In the genomic region with DNA sequence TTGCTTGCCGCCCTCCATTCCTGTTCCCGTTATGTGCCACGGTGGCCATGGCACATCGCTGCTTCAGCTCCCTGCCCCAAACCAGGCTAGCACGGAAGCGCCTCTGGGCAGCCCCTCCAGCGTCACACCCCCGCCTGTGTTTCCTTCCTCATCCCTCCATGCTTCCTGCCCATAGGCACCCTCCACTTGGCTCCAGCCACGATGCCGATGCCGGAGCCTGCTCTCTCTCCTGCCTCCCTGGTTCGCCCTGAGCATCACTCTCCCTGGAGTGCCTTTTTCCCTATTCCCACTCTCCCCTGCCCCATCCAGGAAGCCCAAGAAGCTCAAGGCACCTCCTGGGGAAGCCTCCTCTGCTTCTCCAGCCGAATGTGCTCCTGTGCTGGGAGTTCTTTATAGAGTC, we compare ENCODE assay signal across 18 cellular contexts. TPM values are rescaled to one million over a fixed set of nuclear protein-coding genes. Genes with fewer than 3 reads are reported as not detected.
A peak's percentile ranks its signal among the peaks of the same experiment; 100 is the strongest.
DNase-seq lines count a peak whose midpoint lies in the region; TF ChIP-seq lines count a peak whose summit lies in the region.
"Had no signal": no experiment of that assay in that cellular context is flagged by ENCODE, and none has a peak within 500 bp of the region (broad histone marks: within the 10 kb centered on the region; RNA-seq: fewer than 3 reads in every experiment).

No MANE protein-coding gene starts in this region.

- peaks cover 14% of the 10 kb centered on the region for H3K23me2 ChIP-seq in H9 (ENCODE audit: insufficient read length, low read depth, low read length, poor library complexity, severe bottlenecking)

- H2AFZ ChIP-seq in H9 (ENCODE audit: low read length) = no peak overlapping the region
- H2AFZ ChIP-seq in mesenchymal stem cell (ENCODE audit: low read depth, low read length) = no peak overlapping the region
- H2AFZ ChIP-seq in MM.1S (ENCODE audit: low read length) = no peak overlapping the region

- H3K27ac Mint-ChIP-seq in H9 (peak overlapping the region in 2 of 3 experiments; percentile 3 to 17; a peak in 3 of 7 replicates), chondrocyte (ENCODE audit: unreplicated experiment) (peak overlapping the region; percentile 14), progenitor cell of endocrine pancreas (no peak overlapping the region)
- H3K27ac Mint-ChIP-seq: B cell; effector memory CD8-positive, alpha-beta T cell; stimulated activated naive CD8-positive, alpha-beta T cell treated with anti-CD3 and anti-CD28 coated beads, Interleukin-15, Interleukin-2, amounts not matched to agents 100 ng/mL and 50 ng/mL, for 24 hours had no signal

- H3K4me1 ChIP-seq in H9 (ENCODE audit: insufficient read depth, low read length) (peaks cover 26% of the 10 kb centered on the region; the same call in 1 of the 2 replicates), mesenchymal stem cell (ENCODE audit: control insufficient read depth, insufficient read depth, low read depth, low read length) (peaks cover 39% of the 10 kb centered on the region), suprapubic skin (peaks cover 34% of the 10 kb centered on the region), MM.1S (ENCODE audit: low read length) (peaks cover 29% of the 10 kb centered on the region)

- H3K9me3 Mint-ChIP-seq in H9 (no peaks in the 10 kb centered on the region), chondrocyte (ENCODE audit: low read depth) (no peaks in the 10 kb centered on the region), progenitor cell of endocrine pancreas (ENCODE audit: low read depth) (no peaks in the 10 kb centered on the region)
- H3K9me3 Mint-ChIP-seq: effector memory CD8-positive, alpha-beta T cell; stimulated activated naive CD8-positive, alpha-beta T cell treated with anti-CD3 and anti-CD28 coated beads, Interleukin-15, Interleukin-2, amounts not matched to agents 100 ng/mL and 50 ng/mL, for 24 hours had no signal

- H3K4ac ChIP-seq in H9 (ENCODE audit: low read depth, low read length) (no peak overlapping the region), mesenchymal stem cell (ENCODE audit: low read depth in 1 of 2, low read length in 2 of 2) (no peak overlapping the region)

- no peak overlapping the region for H2BK120ac ChIP-seq in H9 (ENCODE audit: low read depth, low read length, poor library complexity, severe bottlenecking)
- H2BK120ac ChIP-seq in mesenchymal stem cell (ENCODE audit: low read depth, low read length) = no peak overlapping the region

- H3K27ac ChIP-seq in H9 (ENCODE audit: insufficient read length, low read depth, low read length) = no peak overlapping the region
- no peak overlapping the region for H3K27ac ChIP-seq in mesenchymal stem cell (ENCODE audit: low read length, poor library complexity, severe bottlenecking)
- peak overlapping the region; percentile 27 for H3K27ac ChIP-seq in suprapubic skin
- no peak overlapping the region for H3K27ac ChIP-seq in MM.1S (ENCODE audit: low read length)
- H3K27ac ChIP-seq: SJSA1 had no signal

- H2AK5ac ChIP-seq in H9 (ENCODE audit: insufficient read length, low read length) (no peak overlapping the region), mesenchymal stem cell (ENCODE audit: low read length, severe bottlenecking) (peak overlapping the region; percentile 95)

- H3K36me3 Mint-ChIP-seq in H9 (ENCODE audit: insufficient read depth in 1 of 3, low read depth in 3 of 3) (no peaks in the 10 kb centered on the region), chondrocyte (ENCODE audit: low read depth) (no peaks in the 10 kb centered on the region), progenitor cell of endocrine pancreas (ENCODE audit: insufficient read depth) (no peaks in the 10 kb centered on the region)

- H4K20me1 ChIP-seq in H9 (ENCODE audit: control insufficient read depth, insufficient read depth, insufficient read length) = no peaks in the 10 kb centered on the region
- no peaks in the 10 kb centered on the region for H4K20me1 ChIP-seq in MM.1S (ENCODE audit: insufficient read depth, low read length)

- TF ChIP-seq EP300 in suprapubic skin (IDR thresholded peaks at IDR 0.05) = no peak

- H4K91ac ChIP-seq in H9 (ENCODE audit: insufficient read length, low read depth, low read length) (no peak overlapping the region), mesenchymal stem cell (ENCODE audit: low read length) (peak overlapping the region; percentile 63)

- WGBS in H9 (ENCODE audit: extremely low coverage, insufficient read length, low lambda C conversion rate) = no CpG with 5 or more reads among the region's 13 CpGs
- WGBS in mesenchymal stem cell = 91% methylated on average over 12 of the region's 13 CpGs
- WGBS in suprapubic skin = 74% methylated on average over 13 of the region's 13 CpGs

- H3K79me1 ChIP-seq in H9 (ENCODE audit: insufficient read depth, low read depth, low read length, poor library complexity, severe bottlenecking) (no peaks in the 10 kb centered on the region), mesenchymal stem cell (replicated peaks; ENCODE audit: low read length, poor library complexity, severe bottlenecking) (no peaks in the 10 kb centered on the region)

- no peak for TF ChIP-seq POLR2A in suprapubic skin (IDR thresholded peaks at IDR 0.05)

- no peak overlapping the region for H3K14ac ChIP-seq in H9 (ENCODE audit: insufficient read depth, low read length)
- no peak overlapping the region for H3K14ac ChIP-seq in mesenchymal stem cell (ENCODE audit: low read length in 2 of 2)

- no peak overlapping the region for H4K5ac ChIP-seq in H9 (ENCODE audit: insufficient read length, low read depth, low read length)

- H3K27me3 ChIP-seq in H9 (ENCODE audit: insufficient read depth, low read length) = no peaks in the 10 kb centered on the region; the same call in 1 of the 2 replicates
- H3K27me3 ChIP-seq in mesenchymal stem cell (ENCODE audit: control insufficient read depth in 1 of 2, insufficient read depth in 1 of 2, low read length in 2 of 2) = peaks cover 16 to 23% of the 10 kb centered on the region in 2 experiments
- H3K27me3 ChIP-seq in suprapubic skin = peaks cover 7% of the 10 kb centered on the region
- H3K27me3 ChIP-seq in MM.1S (replicated peaks; ENCODE audit: insufficient read depth, low read length) = peaks cover 21% of the 10 kb centered on the region
- H3K27me3 ChIP-seq: SJSA1 had no signal

- H3K36me3 ChIP-seq in mesenchymal stem cell (ENCODE audit: control insufficient read depth in 1 of 2, insufficient read depth in 2 of 2, low read depth in 1 of 2, low read length in 2 of 2) (no peaks in the 10 kb centered on the region), suprapubic skin (no peaks in the 10 kb centered on the region), MM.1S (replicated peaks; ENCODE audit: insufficient read depth, low read length) (no peaks in the 10 kb centered on the region)

- no peak overlapping the region for H2BK5ac ChIP-seq in H9 (ENCODE audit: insufficient read length, low read length)
- no peak overlapping the region for H2BK5ac ChIP-seq in mesenchymal stem cell (ENCODE audit: low read depth, low read length, poor library complexity, severe bottlenecking)

- peaks cover 11% of the 10 kb centered on the region for H3K27me3 Mint-ChIP-seq in H9 (ENCODE audit: low read depth)
- no peaks in the 10 kb centered on the region for H3K27me3 Mint-ChIP-seq in chondrocyte (ENCODE audit: low read depth)
- H3K27me3 Mint-ChIP-seq in progenitor cell of endocrine pancreas = peaks cover 78% of the 10 kb centered on the region

- H3K23ac ChIP-seq in H9 (ENCODE audit: insufficient read length, low read depth, low read length) = no peak overlapping the region
- H3K23ac ChIP-seq in mesenchymal stem cell (ENCODE audit: low read length in 2 of 2) = no peak overlapping the region

- H3K4me2 ChIP-seq in H9 (ENCODE audit: insufficient read depth, insufficient read length, low read length) (no peak overlapping the region), mesenchymal stem cell (ENCODE audit: low read length, poor library complexity, severe bottlenecking) (no peak overlapping the region), MM.1S (ENCODE audit: low read depth, low read length) (no peak overlapping the region)

- H3K4me3 Mint-ChIP-seq in H9 = no peak overlapping the region
- H3K4me3 Mint-ChIP-seq in chondrocyte (ENCODE audit: unreplicated experiment) = no peak overlapping the region
- no peak overlapping the region for H3K4me3 Mint-ChIP-seq in progenitor cell of endocrine pancreas (ENCODE audit: low read depth)
- H3K4me3 Mint-ChIP-seq: B cell; stimulated activated naive CD8-positive, alpha-beta T cell treated with anti-CD3 and anti-CD28 coated beads, Interleukin-15, Interleukin-2, amounts not matched to agents 100 ng/mL and 50 ng/mL, for 24 hours had no signal

- H3K4me1 Mint-ChIP-seq in H9 (peaks cover 60 to 76% of the 10 kb centered on the region in 2 experiments), chondrocyte (ENCODE audit: low read depth) (peaks cover 80% of the 10 kb centered on the region), progenitor cell of endocrine pancreas (ENCODE audit: low read depth) (peaks cover 6% of the 10 kb centered on the region)

- H2BK12ac ChIP-seq in H9 (ENCODE audit: insufficient read length, low read depth, low read length) = no peak overlapping the region
- peak overlapping the region; percentile 35 to 73 for H2BK12ac ChIP-seq in mesenchymal stem cell (ENCODE audit: low read length in 2 of 2)

- H3K9me3 ChIP-seq in H9 (ENCODE audit: control insufficient read depth, low read depth, low read length) (no peaks in the 10 kb centered on the region), mesenchymal stem cell (ENCODE audit: control insufficient read depth, low read length) (no peaks in the 10 kb centered on the region), suprapubic skin (no peaks in the 10 kb centered on the region), MM.1S (replicated peaks; ENCODE audit: insufficient read depth, low read length) (no peaks in the 10 kb centered on the region)
- H3K9me3 ChIP-seq: SJSA1 had no signal

- H3F3A ChIP-seq in MM.1S (ENCODE audit: insufficient read depth, low read length) = peaks cover 14% of the 10 kb centered on the region

- H4K8ac ChIP-seq in H9 (replicated peaks; ENCODE audit: insufficient read length, low read depth, low read length) (no peak overlapping the region), mesenchymal stem cell (ENCODE audit: low read length) (peak overlapping the region; percentile 12)

- H2BK15ac ChIP-seq in H9 (ENCODE audit: low read depth, low read length) (no peak overlapping the region), mesenchymal stem cell (ENCODE audit: low read depth, poor library complexity, severe bottlenecking) (no peak overlapping the region)

- TF ChIP-seq CTCF in H9 (conservative IDR thresholded peaks at IDR 0.05) (no peak), chondrocyte (IDR thresholded peaks at IDR 0.05) (no peak), suprapubic skin (IDR thresholded peaks at IDR 0.05) (no peak), progenitor cell of endocrine pancreas (IDR thresholded peaks at IDR 0.05; ENCODE audit: unreplicated experiment) (no peak), MM.1S (IDR thresholded peaks at IDR 0.05; ENCODE audit: low read length) (no peak)

- H3K18ac ChIP-seq in H9 (ENCODE audit: insufficient read length, low read depth, low read length) = no peak overlapping the region
- H3K18ac ChIP-seq in mesenchymal stem cell (ENCODE audit: low read depth in 1 of 2, low read length in 2 of 2) = peak overlapping the region in 1 of 2 experiments; percentile 41

- H3K9me2 ChIP-seq in MM.1S (replicated peaks; ENCODE audit: insufficient read depth, low read length) = no peaks in the 10 kb centered on the region

- H3K56ac ChIP-seq in H9 (ENCODE audit: insufficient read length, low read depth, low read length) = no peak overlapping the region

- no peak overlapping the region for H3T11ph ChIP-seq in H9 (ENCODE audit: low read length)

- peak; percentile 43 for DNase-seq in H9
- no peak for DNase-seq in chondrocyte (ENCODE audit: low spot score)
- no peak for DNase-seq in mesenchymal stem cell
- no peak for DNase-seq in suprapubic skin (ENCODE audit: low spot score in 2 of 2)
- DNase-seq in progenitor cell of endocrine pancreas (ENCODE audit: low spot score, unreplicated experiment) = no peak
- DNase-seq in GM03348 (ENCODE audit: low spot score) = no peak
- DNase-seq in RPMI8226 = no peak
- DNase-seq in MM.1S = no peak
- DNase-seq: activated CD4-positive, alpha-beta T cell treated with anti-CD3 and anti-CD28 coated beads, Interleukin-2, amount 50 U/mL, for 1 hour; activated naive CD4-positive, alpha-beta T cell treated with anti-CD3 and anti-CD28 coated beads, Interleukin-2, amount 50 U/mL, for 16 hours; DMS153; effector memory CD8-positive, alpha-beta T cell; foreskin fibroblast; NCI-H146 had no signal

- no peak overlapping the region for H3K4me3 ChIP-seq in mesenchymal stem cell (ENCODE audit: insufficient read depth in 1 of 2, low read depth in 1 of 2, low read length in 2 of 2)
- H3K4me3 ChIP-seq in suprapubic skin = no peak overlapping the region
- no peak overlapping the region for H3K4me3 ChIP-seq in MM.1S (ENCODE audit: low read length)
- H3K4me3 ChIP-seq: SJSA1, smooth muscle cell had no signal

- no peak overlapping the region for H2BK20ac ChIP-seq in H9 (ENCODE audit: low read depth, low read length, poor library complexity, severe bottlenecking)

- H3K9ac ChIP-seq in H9 (ENCODE audit: extremely low read depth, insufficient read length, low read length) (no peak overlapping the region), mesenchymal stem cell (ENCODE audit: low read length) (no peak overlapping the region), MM.1S (ENCODE audit: low read length) (no peak overlapping the region)

- H3K79me2 ChIP-seq in H9 (ENCODE audit: insufficient read depth, low read length) (peaks cover 6% of the 10 kb centered on the region; the same call in 1 of the 2 replicates), MM.1S (ENCODE audit: low read length) (peaks cover 30% of the 10 kb centered on the region)

RNA-seq across cellular contexts. Expression of a gene that starts 3.2 kb away (rescaled TPM):
- total RNA-seq in H9 (2021) (96.3 and 97.9 TPM in 2 replicates), chondrocyte (109 to 165 TPM (median 157 TPM) in 3 replicates), suprapubic skin (100 to 1,000 TPM in 3 of 4 donors, 10 to 100 TPM in 1; 94.8 to 149 (median 121) TPM), progenitor cell of endocrine pancreas (2.9 and 3.3 TPM in 2 replicates)
- 66.7 TPM for polyA plus RNA-seq in mesenchymal stem cell (2013, experiment 1 of 2)
- 60.9 TPM for polyA plus RNA-seq in mesenchymal stem cell (2013, experiment 2 of 2)

Comparison
In these comparisons a context has a peak if more than half of its experiments do, and no peak if none do; other contexts are left out.
1. RNA of a gene that starts 3.2 kb away (total RNA-seq): 109 to 165 TPM in chondrocyte, 94.8 to 149 TPM in suprapubic skin and 96.3 to 97.9 TPM in H9; 2.9 to 3.3 TPM in progenitor cell of endocrine pancreas; every median in the first group is over 10 times any median in the second.